ENCODE assay signal across 32 cellular contexts in the genomic region with DNA sequence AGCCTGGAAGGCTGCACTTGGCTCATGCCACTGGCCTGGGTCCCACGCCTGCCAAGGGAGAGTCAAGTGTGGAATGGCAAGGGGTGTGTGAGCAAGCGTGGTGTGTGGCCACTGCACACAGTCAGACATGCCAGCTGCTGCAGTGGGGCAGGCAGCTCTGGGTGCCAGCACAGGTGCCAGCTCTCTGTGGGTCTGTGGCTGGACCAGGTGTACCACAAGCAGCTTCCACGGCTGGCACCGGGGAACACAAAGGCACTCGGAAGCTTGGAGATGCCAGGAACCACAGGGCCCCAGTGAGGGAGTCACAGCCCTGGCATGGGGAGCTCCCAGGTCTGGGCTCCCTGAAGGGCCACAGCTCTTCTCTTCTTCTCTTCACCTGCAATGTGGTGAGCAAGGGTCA. TPM values are rescaled to one million over a fixed set of nuclear protein-coding genes. Genes with fewer than 3 reads are reported as not detected.
"Had no signal": no experiment of that assay in that cellular context is flagged by ENCODE, and none has a peak within 500 bp of the region (broad histone marks: within the 10 kb centered on the region; RNA-seq: fewer than 3 reads in every experiment).

No MANE protein-coding gene starts in this region.

- H3K9me3 ChIP-seq: heart left ventricle, ovary, prostate gland, right lobe of liver, tibial nerve, uterus had no signal

- H3K4me3 ChIP-seq: heart left ventricle, lung, neural progenitor cell, ovary, prostate gland, right lobe of liver, skin epidermis, tibial nerve, uterus had no signal

- ATAC-seq: heart left ventricle; left lobe of liver; natural killer cell; right lobe of liver; stimulated activated effector memory CD8-positive, alpha-beta T cell treated with anti-CD3 and anti-CD28 coated beads, Interleukin-12 subunit alpha, Interleukin-12 subunit beta, amount 100 ng/mL, for 72 hours; stimulated activated naive CD8-positive, alpha-beta T cell treated with anti-CD3 and anti-CD28 coated beads, Interleukin-15, amount 100 ng/mL, for 72 hours had no signal

- H3K27me3 ChIP-seq: neural progenitor cell, ovary, right lobe of liver, uterus had no signal

- H3K9ac ChIP-seq: neural progenitor cell had no signal

- H3K27ac ChIP-seq: heart left ventricle, neural progenitor cell, ovary, prostate gland, right lobe of liver, skin epidermis, tibial nerve, uterus had no signal

- H3K36me3 ChIP-seq: heart left ventricle, neural progenitor cell, ovary, prostate gland, right lobe of liver, tibial nerve, uterus had no signal

- DNase-seq: glutamatergic neuron; heart left ventricle; hypothalamus; kidney glomerular epithelial cell; left cardiac atrium; mesendoderm; midbrain; naive B cell; natural killer cell; nephron progenitor cell; ovary; right lobe of liver; stimulated activated CD4-positive, alpha-beta T cell treated with anti-CD3 and anti-CD28 coated beads, Interleukin-12 subunit alpha, Interleukin-12 subunit beta, amount 100 ng/mL, for 4 hours; stimulated activated CD4-positive, alpha-beta T cell treated with anti-CD3 and anti-CD28 coated beads, Interleukin-15, amount 100 ng/mL, for 24 hours; stimulated activated CD4-positive, alpha-beta T cell treated with anti-CD3 and anti-CD28 coated beads, Interleukin-2, amount 100 ng/mL, for 24 hours; stimulated activated CD4-positive, alpha-beta T cell treated with anti-CD3 and anti-CD28 coated beads, Interleukin-4, amount 100 ng/mL, for 1 hour; stimulated activated naive CD4-positive, alpha-beta T cell treated with Interleukin-2 at 50 U/mL for 16 hours; stimulated activated naive CD8-positive, alpha-beta T cell treated with anti-CD3 and anti-CD28 coated beads, Interleukin-15, amount 100 ng/mL, for 72 hours; substantia nigra; uterus had no signal

RNA-seq across cellular contexts. Expression of a gene that starts 34.8 kb away (rescaled TPM):
- total RNA-seq: heart left ventricle, left cardiac atrium, left lobe of liver, liver, lung, mucosa of gallbladder, natural killer cell, omental fat pad, ovary, right lobe of liver, temporal lobe, tibial nerve, ureter, uterus had no signal
